In genomic region chr4:110106946-110107325, GRCh38 we compare ENCODE assay signal across 8 cellular contexts.
DNase-seq lines count a peak whose midpoint lies in the region; ATAC-seq and TF ChIP-seq lines count a peak whose summit lies in the region.

No MANE protein-coding gene starts in this region.

- H3K36me3 Mint-ChIP-seq in glutamatergic neuron (ENCODE audit: unreplicated experiment): peaks cover 4% of the 10 kb centered on the region

- no peak overlapping the region for H3K4me3 ChIP-seq in H7 (ENCODE audit: insufficient read depth, low read depth, low read length)

- peaks cover 18% of the 10 kb centered on the region for H3K4me1 Mint-ChIP-seq in glutamatergic neuron (ENCODE audit: low read depth, unreplicated experiment)

- TF ChIP-seq POLR2A in erythroblast (IDR thresholded peaks at IDR 0.05; ENCODE audit: low read length): no peak

- no peaks in the 10 kb centered on the region for H3K27me3 ChIP-seq in H7 (ENCODE audit: control insufficient read depth, insufficient read depth, low read length)

- DNase-seq in AG08396 (ENCODE audit: low spot score) (peak; percentile 13), erythroblast (lab: John Stamatoyannopoulos, UW) (peak; percentile 15 to 57), H7 (no peak), glutamatergic neuron (no peak)
- no peak for DNase-seq in stimulated activated naive CD4-positive, alpha-beta T cell treated with Interleukin-2 at 50 U/mL for 16 hours (lab: John Stamatoyannopoulos, UW)
- DNase-seq in central memory CD4-positive, alpha-beta T cell: no peak

- no peaks in the 10 kb centered on the region for H3K27me3 Mint-ChIP-seq in glutamatergic neuron (ENCODE audit: unreplicated experiment)

- TF ChIP-seq CTCF in glutamatergic neuron (IDR thresholded peaks at IDR 0.05; ENCODE audit: partially characterized antibody, unreplicated experiment): no peak

- H3K4me3 Mint-ChIP-seq in glutamatergic neuron (ENCODE audit: unreplicated experiment): no peak overlapping the region

- peaks cover 1% of the 10 kb centered on the region for H3K36me3 ChIP-seq in H7 (replicated peaks; ENCODE audit: control insufficient read depth, insufficient read depth, low read length)

- H3K9me3 Mint-ChIP-seq in glutamatergic neuron (ENCODE audit: unreplicated experiment): no peaks in the 10 kb centered on the region

- peak; percentile 63 for ATAC-seq in GM21367 (IDR thresholded peaks at IDR 0.05; ENCODE audit: unreplicated experiment)
- peak; percentile 70 for ATAC-seq in HG03565 (IDR thresholded peaks at IDR 0.05; ENCODE audit: unreplicated experiment)

- H3K27ac Mint-ChIP-seq in glutamatergic neuron (ENCODE audit: unreplicated experiment): no peak overlapping the region

Comparison
In these comparisons a context has a peak if more than half of its experiments do, and no peak if none do; other contexts are left out.
1. DNase-seq: peak in AG08396 (single experiment) and erythroblast (2 of 2); none in H7 (single experiment), stimulated activated naive CD4-positive, alpha-beta T cell treated with Interleukin-2 at 50 U/mL for 16 hours (single experiment), central memory CD4-positive, alpha-beta T cell (single experiment) and glutamatergic neuron (single experiment).